Comparison of ENCODE assay signal across 1 cellular context in genomic region chr22:31244044-31244942, GRCh38.
TF ChIP-seq lines count a peak whose summit lies in the region.

No MANE protein-coding gene starts in this region.

TF ChIP-seq in H1, 55 proteins besides CTCF, POLR2A, EP300 and RAD21:
- TF ChIP-seq ATF3 (IDR thresholded peaks at IDR 0.05; ENCODE audit: insufficient read depth, low read depth, low read length) (no peak), SP4 (IDR thresholded peaks at IDR 0.05; ENCODE audit: low read length) (no peak), KDM5A (IDR thresholded peaks at IDR 0.05; ENCODE audit: low read length) (no peak), SIRT6 (IDR thresholded peaks at IDR 0.05; ENCODE audit: low read length) (no peak), SP2 (IDR thresholded peaks at IDR 0.05; ENCODE audit: low read length) (no peak), HDAC6 (IDR thresholded peaks at IDR 0.05; ENCODE audit: low read depth, low read length) (no peak), JUND (IDR thresholded peaks at IDR 0.05; ENCODE audit: low read length) (peak; percentile 91), JUN (IDR thresholded peaks at IDR 0.05; ENCODE audit: low read depth, low read length) (0 out of 2 replicates have a peak, but pooled peaks have one; percentile 43), ATF2 (IDR thresholded peaks at IDR 0.05; ENCODE audit: low read length) (no peak), TEAD4 (IDR thresholded peaks at IDR 0.05; ENCODE audit: low read depth, low read length) (peak; percentile 59; the same call in 1 of the 2 replicates)
